Comparison of ENCODE assay signal across 8 cellular contexts in genomic region chr6:159691133-159691962, GRCh38. TPM values are rescaled to one million over a fixed set of nuclear protein-coding genes. Genes with fewer than 3 reads are reported as not detected.
DNase-seq lines count a peak whose midpoint lies in the region; ATAC-seq and TF ChIP-seq lines count a peak whose summit lies in the region.

No MANE protein-coding gene starts in this region.

- no peaks in the 10 kb centered on the region for H3K27me3 Mint-ChIP-seq in activated naive CD4-positive, alpha-beta T cell treated with anti-CD3 and anti-CD28 coated beads, Interleukin-2, amount 10 ng/mL, durations not matched to agents 7 days and 5 days
- peaks cover 7% of the 10 kb centered on the region for H3K27me3 Mint-ChIP-seq in endothelial cell (ENCODE audit: unreplicated experiment)

- peaks cover 68% of the 10 kb centered on the region for H3K4me1 Mint-ChIP-seq in activated naive CD4-positive, alpha-beta T cell treated with anti-CD3 and anti-CD28 coated beads, Interleukin-2, amount 10 ng/mL, durations not matched to agents 7 days and 5 days
- H3K4me1 Mint-ChIP-seq in endothelial cell (ENCODE audit: unreplicated experiment) = peaks cover 24% of the 10 kb centered on the region

- no peak for DNase-seq in activated naive CD4-positive, alpha-beta T cell treated with anti-CD3 and anti-CD28 coated beads, Interleukin-2, amount 10 ng/mL, durations not matched to agents 7 days and 5 days
- DNase-seq in activated naive CD4-positive, alpha-beta T cell treated with anti-CD3 and anti-CD28 coated beads, Interleukin-2, amount 50 U/mL, for 16 hours = no peak
- DNase-seq in SW480 (ENCODE audit: low spot score) (peak; percentile 40), endothelial cell (ENCODE audit: low spot score) (no peak), myocyte (ENCODE audit: low read depth) (peak; percentile 73)

- H3K9me3 Mint-ChIP-seq in activated naive CD4-positive, alpha-beta T cell treated with anti-CD3 and anti-CD28 coated beads, Interleukin-2, amount 10 ng/mL, durations not matched to agents 7 days and 5 days = no peaks in the 10 kb centered on the region
- no peaks in the 10 kb centered on the region for H3K9me3 Mint-ChIP-seq in endothelial cell (ENCODE audit: unreplicated experiment)

- peaks cover 46% of the 10 kb centered on the region for H3K36me3 Mint-ChIP-seq in activated naive CD4-positive, alpha-beta T cell treated with anti-CD3 and anti-CD28 coated beads, Interleukin-2, amount 10 ng/mL, durations not matched to agents 7 days and 5 days
- H3K36me3 Mint-ChIP-seq in endothelial cell (ENCODE audit: low read depth, unreplicated experiment) = peaks cover 8% of the 10 kb centered on the region

- CTCF ChIA-PET in activated naive CD4-positive, alpha-beta T cell treated with anti-CD3 and anti-CD28 coated beads, Interleukin-2, amount 10 ng/mL, durations not matched to agents 7 days and 5 days (lab: Charles Lee) = interaction anchor here (1.0 to 2.6 kb wide), 12 partner anchors 9 to 381 kb away, joined by 3 to 10 read pairs (median 4); partner anchors contain the start of genes MRPL18 and TCP1

- peak overlapping the region; percentile 94 for H3K27ac Mint-ChIP-seq in activated naive CD4-positive, alpha-beta T cell treated with anti-CD3 and anti-CD28 coated beads, Interleukin-2, amount 10 ng/mL, durations not matched to agents 7 days and 5 days
- peak overlapping the region; percentile 3 for H3K27ac Mint-ChIP-seq in endothelial cell (ENCODE audit: unreplicated experiment)

- ATAC-seq in GM18870 (IDR thresholded peaks at IDR 0.05; ENCODE audit: unreplicated experiment) (no peak), GM21447 (IDR thresholded peaks at IDR 0.05; ENCODE audit: unreplicated experiment) (no peak)

- TF ChIP-seq CTCF in LNCAP (IDR thresholded peaks at IDR 0.05) (peak; percentile 57; the same call in 1 of the 2 replicates), endothelial cell (IDR thresholded peaks at IDR 0.05; ENCODE audit: unreplicated experiment) (peak; percentile 48)

- H3K4me3 Mint-ChIP-seq in activated naive CD4-positive, alpha-beta T cell treated with anti-CD3 and anti-CD28 coated beads, Interleukin-2, amount 10 ng/mL, durations not matched to agents 7 days and 5 days = peak overlapping the region; percentile 83
- peak overlapping the region; percentile 92 for H3K4me3 Mint-ChIP-seq in endothelial cell (ENCODE audit: unreplicated experiment)

RNA-seq across cellular contexts. Expression of gene SOD2, which starts 1.7 kb away (rescaled TPM):
- total RNA-seq in endothelial cell (ENCODE audit: unreplicated experiment) = 41.3 TPM
- 177 and 208 TPM in 2 replicates for total RNA-seq in myocyte
- polyA plus RNA-seq in myocyte (2012) = 89.7 TPM

RNA-seq across cellular contexts. Expression of gene WTAP, which starts 36.0 kb away (rescaled TPM):
- total RNA-seq in endothelial cell (ENCODE audit: unreplicated experiment) = 95.4 TPM
- 64.8 and 68.4 TPM in 2 replicates for total RNA-seq in myocyte
- polyA plus RNA-seq in myocyte (2012) = 38.6 TPM

Comparison
In these comparisons a context has a peak if more than half of its experiments do, and no peak if none do; other contexts are left out.
1. DNase-seq: peak in SW480 (single experiment) and myocyte (single experiment); none in activated naive CD4-positive, alpha-beta T cell treated with anti-CD3 and anti-CD28 coated beads, Interleukin-2, amount 10 ng/mL, durations not matched to agents 7 days and 5 days (single experiment), activated naive CD4-positive, alpha-beta T cell treated with anti-CD3 and anti-CD28 coated beads, Interleukin-2, amount 50 U/mL, for 16 hours (single experiment) and endothelial cell (single experiment).